16 cellular contexts compared by ENCODE assay signal in genomic region chr2:232925769-232926163, GRCh38.
"Had no signal": no experiment of that assay in that cellular context is flagged by ENCODE, and none has a peak within 500 bp of the region (broad histone marks: within the 10 kb centered on the region; RNA-seq: fewer than 3 reads in every experiment).

No MANE protein-coding gene starts in this region.

- FAIRE-seq: astrocyte had no signal

- ATAC-seq: activated CD4-positive, alpha-beta T cell treated with anti-CD3 and anti-CD28 coated beads for 36 hours; activated naive CD4-positive, alpha-beta T cell treated with anti-CD3 and anti-CD28 coated beads, Interleukin-2, amount 50 U/mL, for 72 hours; stimulated activated naive CD8-positive, alpha-beta T cell treated with anti-CD3 and anti-CD28 coated beads, Interleukin-15, Interleukin-2, amounts not matched to agents 100 U/mL and 50 U/mL, for 24 hours had no signal

- H3K27ac ChIP-seq: adrenal gland, foreskin keratinocyte, prostate gland, right atrium auricular region, tibial nerve, uterus had no signal

- H3K4me3 ChIP-seq: adrenal gland, prostate gland, right atrium auricular region, uterus had no signal

- H3K27me3 ChIP-seq: right atrium auricular region, uterus had no signal

- H3K9me3 ChIP-seq: adrenal gland, prostate gland, right atrium auricular region, tibial nerve, uterus had no signal

- H3K36me3 ChIP-seq: adrenal gland, prostate gland, right atrium auricular region, uterus had no signal

- DNase-seq: activated CD4-positive, alpha-beta T cell treated with anti-CD3 and anti-CD28 coated beads for 36 hours; activated CD4-positive, alpha-beta T cell treated with anti-CD3 and anti-CD28 coated beads, Interleukin-2, amount 50 U/mL, for 48 hours; activated gamma-delta T cell treated with Interleukin-2 at 50 U/mL for 16 hours; activated T-cell treated with anti-CD3 and anti-CD28 coated beads for 4 hours; adrenal gland; foreskin keratinocyte; mesenchymal stem cell; stimulated activated CD4-positive, alpha-beta T cell treated with anti-CD3 and anti-CD28 coated beads, Interleukin-2, amount 100 ng/mL, for 24 hours; stimulated activated naive CD8-positive, alpha-beta T cell treated with anti-CD3 and anti-CD28 coated beads, Interleukin-15, Interleukin-2, amounts not matched to agents 100 U/mL and 50 U/mL, for 24 hours; substantia nigra; uterus had no signal

- H3K4me1 ChIP-seq: foreskin keratinocyte, uterus had no signal
